Comparison of ENCODE assay signal across 26 cellular contexts in the genomic region with DNA sequence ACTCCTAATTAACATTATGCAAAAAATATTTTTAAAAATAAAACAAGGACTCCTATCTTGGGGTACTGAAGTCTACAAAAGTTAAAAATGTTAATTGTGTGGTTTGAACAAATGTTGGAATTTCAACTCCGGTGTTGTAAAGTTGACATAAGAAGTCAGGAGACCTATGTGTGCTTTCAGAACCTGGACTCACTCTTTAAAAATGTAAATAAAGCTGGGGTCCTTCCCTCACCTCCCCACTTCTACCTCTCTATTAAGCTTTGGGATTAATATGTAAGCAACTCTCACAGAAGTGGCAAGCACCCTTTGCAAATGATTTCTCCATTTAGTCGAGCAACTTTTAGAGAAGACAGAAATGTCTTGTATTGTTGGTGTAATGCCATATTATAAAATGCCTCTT. TPM values are rescaled to one million over a fixed set of nuclear protein-coding genes. Genes with fewer than 3 reads are reported as not detected.
"Had no signal": no experiment of that assay in that cellular context is flagged by ENCODE, and none has a peak within 500 bp of the region (broad histone marks: within the 10 kb centered on the region; RNA-seq: fewer than 3 reads in every experiment).

No MANE protein-coding gene starts in this region.

- ATAC-seq: esophagus mucosa; naive thymus-derived CD8-positive, alpha-beta T cell; stimulated activated memory B cell treated with anti-CD40 and anti-IgM and Interleukin-4, amounts not matched to agents 10 μg/mL and 1 μg/mL and 100 μg/mL, for 72 hours; WTC11 had no signal

- H3K36me3 Mint-ChIP-seq: activated naive CD4-positive, alpha-beta T cell treated with anti-CD3 and anti-CD28 coated beads, Interleukin-2, amount 10 ng/mL, durations not matched to agents 7 days and 5 days; activated naive CD8-positive, alpha-beta T cell treated with anti-CD3 and anti-CD28 coated beads, Interleukin-2, amount 10 ng/mL, durations not matched to agents 7 days and 5 days; stimulated activated memory B cell treated with anti-CD40 and anti-IgM and Interleukin-4, amounts not matched to agents 10 μg/mL and 1 μg/mL and 100 μg/mL, for 72 hours; WTC11 had no signal

- H3K4me3 ChIP-seq: ascending aorta, smooth muscle cell, suprapubic skin, tibial artery had no signal

- DNase-seq: activated CD4-positive, alpha-beta memory T cell treated with anti-CD3 and anti-CD28 coated beads, Interleukin-2, amount 10 ng/mL, durations not matched to agents 7 days and 5 days; activated CD4-positive, alpha-beta T cell treated with anti-CD3 and anti-CD28 coated beads for 1 hour; activated CD4-positive, alpha-beta T cell treated with anti-CD3 and anti-CD28 coated beads, Interleukin-2, amount 10 ng/mL, durations not matched to agents 7 days and 5 days; activated CD8-positive, alpha-beta memory T cell treated with anti-CD3 and anti-CD28 coated beads, Interleukin-2, amount 50 U/mL, for 48 hours; activated gamma-delta T cell; activated naive CD4-positive, alpha-beta T cell treated with anti-CD3 and anti-CD28 coated beads, Interleukin-2, amount 10 ng/mL, durations not matched to agents 7 days and 5 days; activated naive CD8-positive, alpha-beta T cell treated with anti-CD3 and anti-CD28 coated beads, Interleukin-2, amount 10 ng/mL, durations not matched to agents 7 days and 5 days; activated T-cell treated with anti-CD3 and anti-CD28 coated beads, Interleukin-2, amount 50 U/mL, for 24 hours; central memory CD4-positive, alpha-beta T cell; endodermal cell; foreskin melanocyte; islet precursor cell; mammary epithelial cell; midbrain; naive thymus-derived CD8-positive, alpha-beta T cell; stimulated activated CD4-positive, alpha-beta T cell treated with anti-CD3 and anti-CD28 coated beads, Interleukin-1b, Interleukin-23, amount 100 ng/mL, for 48 hours; stimulated activated CD4-positive, alpha-beta T cell treated with anti-CD3 and anti-CD28 coated beads, Interleukin-4, amount 100 ng/mL, for 4 hours; stimulated activated CD8-positive, alpha-beta memory T cell treated with anti-CD3 and anti-CD28 coated beads, Interleukin-4, amount 100 ng/mL, for 48 hours; T-helper 2 cell; tibial artery had no signal

- H3K9me3 Mint-ChIP-seq: activated CD4-positive, alpha-beta memory T cell treated with anti-CD3 and anti-CD28 coated beads, Interleukin-2, amount 10 ng/mL, durations not matched to agents 7 days and 5 days; activated CD4-positive, alpha-beta T cell treated with anti-CD3 and anti-CD28 coated beads, Interleukin-2, amount 10 ng/mL, durations not matched to agents 7 days and 5 days; activated naive CD4-positive, alpha-beta T cell treated with anti-CD3 and anti-CD28 coated beads, Interleukin-2, amount 10 ng/mL, durations not matched to agents 7 days and 5 days; activated naive CD8-positive, alpha-beta T cell treated with anti-CD3 and anti-CD28 coated beads, Interleukin-2, amount 10 ng/mL, durations not matched to agents 7 days and 5 days; activated T-cell treated with anti-CD3 and anti-CD28 coated beads, Interleukin-2, amount 50 U/mL, for 24 hours; endodermal cell; stimulated activated memory B cell treated with anti-CD40 and anti-IgM and Interleukin-4, amounts not matched to agents 10 μg/mL and 1 μg/mL and 100 μg/mL, for 72 hours; WTC11 had no signal

- H3K4me3 Mint-ChIP-seq: activated CD4-positive, alpha-beta memory T cell treated with anti-CD3 and anti-CD28 coated beads, Interleukin-2, amount 10 ng/mL, durations not matched to agents 7 days and 5 days; activated CD4-positive, alpha-beta T cell treated with anti-CD3 and anti-CD28 coated beads, Interleukin-2, amount 10 ng/mL, durations not matched to agents 7 days and 5 days; activated naive CD4-positive, alpha-beta T cell treated with anti-CD3 and anti-CD28 coated beads, Interleukin-2, amount 10 ng/mL, durations not matched to agents 7 days and 5 days; activated naive CD8-positive, alpha-beta T cell treated with anti-CD3 and anti-CD28 coated beads, Interleukin-2, amount 10 ng/mL, durations not matched to agents 7 days and 5 days; activated T-cell treated with anti-CD3 and anti-CD28 coated beads, Interleukin-2, amount 50 U/mL, for 24 hours; endodermal cell; naive thymus-derived CD8-positive, alpha-beta T cell; stimulated activated memory B cell treated with anti-CD40 and anti-IgM and Interleukin-4, amounts not matched to agents 10 μg/mL and 1 μg/mL and 100 μg/mL, for 72 hours; WTC11 had no signal

- H3K27me3 ChIP-seq: ascending aorta, suprapubic skin, tibial artery had no signal

- H3K9me3 ChIP-seq: ascending aorta, suprapubic skin, tibial artery had no signal

- H3K4me1 Mint-ChIP-seq: activated CD4-positive, alpha-beta memory T cell treated with anti-CD3 and anti-CD28 coated beads, Interleukin-2, amount 10 ng/mL, durations not matched to agents 7 days and 5 days; activated CD4-positive, alpha-beta T cell treated with anti-CD3 and anti-CD28 coated beads, Interleukin-2, amount 10 ng/mL, durations not matched to agents 7 days and 5 days; activated naive CD4-positive, alpha-beta T cell treated with anti-CD3 and anti-CD28 coated beads, Interleukin-2, amount 10 ng/mL, durations not matched to agents 7 days and 5 days; activated naive CD8-positive, alpha-beta T cell treated with anti-CD3 and anti-CD28 coated beads, Interleukin-2, amount 10 ng/mL, durations not matched to agents 7 days and 5 days; naive thymus-derived CD8-positive, alpha-beta T cell; stimulated activated memory B cell treated with anti-CD40 and anti-IgM and Interleukin-4, amounts not matched to agents 10 μg/mL and 1 μg/mL and 100 μg/mL, for 72 hours had no signal

- H3K27ac Mint-ChIP-seq: activated CD4-positive, alpha-beta memory T cell treated with anti-CD3 and anti-CD28 coated beads, Interleukin-2, amount 10 ng/mL, durations not matched to agents 7 days and 5 days; activated CD4-positive, alpha-beta T cell treated with anti-CD3 and anti-CD28 coated beads, Interleukin-2, amount 10 ng/mL, durations not matched to agents 7 days and 5 days; activated naive CD4-positive, alpha-beta T cell treated with anti-CD3 and anti-CD28 coated beads, Interleukin-2, amount 10 ng/mL, durations not matched to agents 7 days and 5 days; activated naive CD8-positive, alpha-beta T cell treated with anti-CD3 and anti-CD28 coated beads, Interleukin-2, amount 10 ng/mL, durations not matched to agents 7 days and 5 days; activated T-cell treated with anti-CD3 and anti-CD28 coated beads, Interleukin-2, amount 50 U/mL, for 24 hours; endodermal cell; naive thymus-derived CD8-positive, alpha-beta T cell; stimulated activated memory B cell treated with anti-CD40 and anti-IgM and Interleukin-4, amounts not matched to agents 10 μg/mL and 1 μg/mL and 100 μg/mL, for 72 hours; WTC11 had no signal

- H3K27ac ChIP-seq: suprapubic skin, tibial artery had no signal

RNA-seq across cellular contexts. Expression of a gene that starts 11.9 kb away (rescaled TPM):
- total RNA-seq: activated CD4-positive, alpha-beta memory T cell treated with anti-CD3 and anti-CD28 coated beads, Interleukin-2, amount 10 ng/mL, durations not matched to agents 7 days and 5 days; activated CD4-positive, alpha-beta T cell treated with anti-CD3 and anti-CD28 coated beads, Interleukin-2, amount 10 ng/mL, durations not matched to agents 7 days and 5 days; activated naive CD8-positive, alpha-beta T cell treated with anti-CD3 and anti-CD28 coated beads, Interleukin-2, amount 10 ng/mL, durations not matched to agents 7 days and 5 days; naive thymus-derived CD8-positive, alpha-beta T cell had no signal
- polyA plus RNA-seq: naive thymus-derived CD8-positive, alpha-beta T cell had no signal
